Comparison of ENCODE assay signal across 8 cellular contexts in the genomic region with DNA sequence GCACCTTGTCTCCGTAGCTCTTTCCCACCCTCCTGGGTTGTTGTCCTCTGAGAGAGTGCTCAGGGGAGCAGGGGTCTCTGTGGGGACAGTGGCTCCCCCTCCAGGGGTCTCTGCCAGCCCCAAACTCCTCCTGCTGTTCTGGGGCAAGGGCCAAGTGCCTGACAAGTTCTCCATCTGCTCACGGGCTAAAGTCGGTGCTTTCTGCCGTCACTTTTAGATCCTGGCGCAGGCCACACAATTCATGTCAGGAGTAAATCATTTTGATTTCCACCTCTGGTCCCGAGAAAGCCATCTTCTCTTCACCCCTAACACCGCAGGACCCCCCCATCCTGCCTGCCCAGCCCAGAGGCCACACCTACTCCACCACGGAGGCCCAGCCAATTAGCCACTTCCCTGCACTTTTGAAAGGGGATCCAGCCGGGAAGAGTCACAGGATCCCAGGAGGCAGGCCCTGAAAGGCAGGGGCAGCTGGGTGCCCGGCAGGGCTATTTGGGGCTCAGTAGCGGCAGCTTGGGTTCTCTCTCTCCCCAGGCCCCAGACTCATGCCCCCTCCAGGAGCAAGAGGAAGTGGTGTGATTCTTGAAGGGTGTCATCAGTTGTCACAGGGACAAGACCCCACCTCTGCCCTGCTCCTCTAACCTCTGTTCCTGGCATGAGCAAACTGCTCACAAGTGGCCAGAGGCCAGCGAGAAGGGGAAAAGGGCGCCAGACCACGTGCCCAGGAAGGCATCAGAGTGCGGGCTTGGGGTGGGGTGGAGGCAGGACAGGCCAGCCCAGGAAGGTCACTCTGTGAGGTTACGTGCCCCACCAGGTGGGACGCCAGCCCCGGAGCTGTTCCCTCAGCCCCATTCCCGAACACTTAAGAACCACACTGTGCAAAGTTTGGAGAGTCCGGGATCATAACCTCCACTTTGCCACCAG. TPM values are rescaled to one million over a fixed set of nuclear protein-coding genes. Genes with fewer than 3 reads are reported as not detected.
DNase-seq lines count a peak whose midpoint lies in the region; ATAC-seq and TF ChIP-seq lines count a peak whose summit lies in the region.

No MANE protein-coding gene starts in this region.

- peak overlapping the region; percentile 64 to 89 for H3K4me3 ChIP-seq in gastroesophageal sphincter
- peak overlapping the region; percentile 58 to 84 (median 77) for H3K4me3 ChIP-seq in gastrocnemius medialis

- TF ChIP-seq CTCF in gastroesophageal sphincter (IDR thresholded peaks at IDR 0.05) (no peak), gastrocnemius medialis (IDR thresholded peaks at IDR 0.05 in 4 of 5, conservative IDR thresholded peaks at IDR 0.05 in 1 of 5) (no peak)

- peak; percentile 32 for DNase-seq in SIG-M5 treated with dmso at 0.1 percent for 504 hours (lab: John Stamatoyannopoulos, UW; ENCODE audit: unreplicated experiment)
- DNase-seq in SIG-M5 (lab: John Stamatoyannopoulos, UW): no peak
- peak; percentile 83 to 93 for DNase-seq in gastrocnemius medialis
- no peak for DNase-seq in stimulated activated naive CD4-positive, alpha-beta T cell (lab: John Stamatoyannopoulos, UW)
- DNase-seq in NCI-H1105 treated with DMSO at 0.1 percent for 48 hours (lab: John Stamatoyannopoulos, UW): no peak
- no peak for DNase-seq in midbrain (lab: John Stamatoyannopoulos, UW)

- no peak for TF ChIP-seq EP300 in gastroesophageal sphincter (IDR thresholded peaks at IDR 0.05)

- in situ Hi-C loops in gastrocnemius medialis (cut with MboI; ENCODE audit: low sequenced_read_pairs in 4 of 4): loop anchor here in 1 of 4 donors (25.0 kb wide), 1 partner anchor 327 kb away; a partner anchor contains a TSS

- H3K9me3 ChIP-seq in gastroesophageal sphincter (no peaks in the 10 kb centered on the region), gastrocnemius medialis (no peaks in the 10 kb centered on the region)

- TF ChIP-seq POLR2A in gastroesophageal sphincter (IDR thresholded peaks at IDR 0.05) (no peak), gastrocnemius medialis (IDR thresholded peaks at IDR 0.05) (peak; percentile 79 to 87)

- intact Hi-C loops in gastrocnemius medialis (cut with DNase I; ENCODE audit: low total_unique reads): loop anchor here (5.0 kb wide), 1 partner anchor 63 kb away; a partner anchor contains a TSS

- H3K27me3 ChIP-seq in gastroesophageal sphincter (no peaks in the 10 kb centered on the region), gastrocnemius medialis (no peaks in the 10 kb centered on the region)

- H3K4me1 ChIP-seq in gastroesophageal sphincter (peaks cover 0 to 27% (median 8%) of the 10 kb centered on the region in 3 donors), gastrocnemius medialis (peaks cover 22 to 34% of the 10 kb centered on the region in 2 donors)

- H3K36me3 ChIP-seq in gastroesophageal sphincter (no peaks in the 10 kb centered on the region), gastrocnemius medialis (no peaks in the 10 kb centered on the region)

- H3K27ac ChIP-seq in gastroesophageal sphincter (peak overlapping the region in 3 of 4 donors; percentile 65 to 81 (median 78)), gastrocnemius medialis (peak overlapping the region; percentile 94 to 98 (median 97))

- 33 to 46% methylated on average over 4 to 6 of the region's 20 CpGs for WGBS in gastroesophageal sphincter (ENCODE audit: low coverage in 1 of 2), 2 donors

- 0 out of 3 replicates have a peak, but pooled peaks have one; percentile 1 for ATAC-seq in SK-N-SH treated with all-trans-retinoic acid at 6 μM for 48 hours
- ATAC-seq in gastroesophageal sphincter: peak; percentile 1
- peak; percentile 78 to 83 for ATAC-seq in gastrocnemius medialis

TF ChIP-seq in SK-N-SH treated with all-trans-retinoic acid at 6 μM for 48 hours, 23 proteins besides CTCF, POLR2A, EP300 and RAD21:
- TF ChIP-seq RARB (CRISPR knock-in tag; IDR thresholded peaks at IDR 0.05) (no peak), TCF4 (CRISPR knock-in tag; IDR thresholded peaks at IDR 0.05; ENCODE audit: borderline replicate concordance) (no peak), CSDC2 (CRISPR knock-in tag; IDR thresholded peaks at IDR 0.05) (no peak)
- TF ChIP-seq, protein P1, sequence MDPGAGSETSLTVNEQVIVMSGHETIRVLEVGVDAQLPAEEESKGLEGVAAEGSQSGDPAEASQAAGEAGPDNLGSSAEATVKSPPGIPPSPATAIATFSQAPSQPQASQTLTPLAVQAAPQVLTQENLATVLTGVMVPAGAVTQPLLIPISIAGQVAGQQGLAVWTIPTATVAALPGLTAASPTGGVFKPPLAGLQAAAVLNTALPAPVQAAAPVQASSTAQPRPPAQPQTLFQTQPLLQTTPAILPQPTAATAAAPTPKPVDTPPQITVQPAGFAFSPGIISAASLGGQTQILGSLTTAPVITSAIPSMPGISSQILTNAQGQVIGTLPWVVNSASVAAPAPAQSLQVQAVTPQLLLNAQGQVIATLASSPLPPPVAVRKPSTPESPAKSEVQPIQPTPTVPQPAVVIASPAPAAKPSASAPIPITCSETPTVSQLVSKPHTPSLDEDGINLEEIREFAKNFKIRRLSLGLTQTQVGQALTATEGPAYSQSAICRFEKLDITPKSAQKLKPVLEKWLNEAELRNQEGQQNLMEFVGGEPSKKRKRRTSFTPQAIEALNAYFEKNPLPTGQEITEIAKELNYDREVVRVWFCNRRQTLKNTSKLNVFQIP (CRISPR knock-in tag; IDR thresholded peaks at IDR 0.05; ENCODE audit: borderline replicate concordance, low read depth): no peak

RNA-seq across cellular contexts. Expression of a gene that starts 1.3 kb away (rescaled TPM):
- total RNA-seq in gastroesophageal sphincter: 10 to 100 TPM; 26.9 to 56.2 (median 30.4) TPM
- total RNA-seq in gastrocnemius medialis: 100 to 1,000 TPM; 162 to 308 (median 205) TPM

RNA-seq across cellular contexts. Expression of a gene that starts 21.3 kb away (rescaled TPM):
- total RNA-seq in gastroesophageal sphincter (100 to 1,000 TPM in 1 of 4 donors, 10 to 100 TPM in 3; 88.6 to 134 (median 94.0) TPM), gastrocnemius medialis (100 to 1,000 TPM; 141 to 193 (median 168) TPM)

RNA-seq across cellular contexts. Expression of a gene that starts 41.9 kb away (rescaled TPM):
- total RNA-seq in gastroesophageal sphincter: 10 to 100 TPM; 14.5 to 28.5 (median 17.0) TPM
- 10 to 100 TPM in 1 of 4 donors, 1 to 10 TPM in 3; 2.8 to 10.4 (median 6.1) TPM for total RNA-seq in gastrocnemius medialis

Comparison
In these comparisons a context has a peak if more than half of its experiments do, and no peak if none do; other contexts are left out.
1. DNase-seq: peak in SIG-M5 treated with dmso at 0.1 percent for 504 hours (single experiment) and gastrocnemius medialis (2 of 2); none in SIG-M5 (single experiment), stimulated activated naive CD4-positive, alpha-beta T cell (0 of 6), NCI-H1105 treated with DMSO at 0.1 percent for 48 hours (single experiment) and midbrain (single experiment).
2. ATAC-seq: peak in every context shown above with its lines; median percentile 80 in gastrocnemius medialis; 1 in SK-N-SH treated with all-trans-retinoic acid at 6 μM for 48 hours; 1 in gastroesophageal sphincter.
3. POLR2A ChIP-seq: peak in gastrocnemius medialis (2 of 2); none in gastroesophageal sphincter (0 of 2).